1 cellular context compared by ENCODE assay signal in genomic region chr12:45051490-45052105, GRCh38.
TF ChIP-seq lines count a peak whose summit lies in the region.

No MANE protein-coding gene starts in this region.

TF ChIP-seq in H1, 55 proteins besides CTCF, POLR2A, EP300 and RAD21 (continued from another document):
- no peak for TF ChIP-seq CTBP2 (IDR thresholded peaks at IDR 0.05; ENCODE audit: borderline replicate concordance, insufficient read depth, insufficient read length, low read length)
